24 cellular contexts compared by ENCODE assay signal in genomic region chr3:101870138-101870537, GRCh38.
"Had no signal": no experiment of that assay in that cellular context is flagged by ENCODE, and none has a peak within 500 bp of the region (broad histone marks: within the 10 kb centered on the region; RNA-seq: fewer than 3 reads in every experiment).

No MANE protein-coding gene starts in this region.

- H3K9me3 ChIP-seq: sigmoid colon, spleen, thoracic aorta had no signal

- H3K27ac Mint-ChIP-seq: activated CD4-positive, alpha-beta T cell treated with anti-CD3 and anti-CD28 coated beads, Interleukin-2, amount 10 ng/mL, durations not matched to agents 7 days and 5 days; activated CD8-positive, alpha-beta T cell treated with anti-CD3 and anti-CD28 coated beads, Interleukin-2, amount 10 ng/mL, durations not matched to agents 7 days and 5 days; activated naive CD4-positive, alpha-beta T cell treated with anti-CD3 and anti-CD28 coated beads, Interleukin-2, amount 50 U/mL, for 24 hours; brain; effector memory CD8-positive, alpha-beta T cell; naive thymus-derived CD8-positive, alpha-beta T cell; neural progenitor cell; progenitor cell of endocrine pancreas; type B pancreatic cell had no signal

- H3K36me3 ChIP-seq: neural progenitor cell, sigmoid colon, spleen, thoracic aorta, WERI-Rb-1 had no signal

- H2AFZ ChIP-seq: neural progenitor cell had no signal

- H3K27me3 Mint-ChIP-seq: activated CD4-positive, alpha-beta T cell treated with anti-CD3 and anti-CD28 coated beads, Interleukin-2, amount 10 ng/mL, durations not matched to agents 7 days and 5 days; activated naive CD4-positive, alpha-beta T cell treated with anti-CD3 and anti-CD28 coated beads, Interleukin-2, amount 50 U/mL, for 24 hours; effector memory CD8-positive, alpha-beta T cell; naive thymus-derived CD8-positive, alpha-beta T cell; progenitor cell of endocrine pancreas; type B pancreatic cell had no signal

- H3K27me3 ChIP-seq: neural progenitor cell, sigmoid colon, spleen had no signal

- DNase-seq: activated CD4-positive, alpha-beta T cell treated with anti-CD3 and anti-CD28 coated beads, Interleukin-2, amount 10 ng/mL, durations not matched to agents 7 days and 5 days; activated CD4-positive, CD25-positive, alpha-beta regulatory T cell treated with anti-CD3 and anti-CD28 coated beads, Interleukin-2, amount 50 U/mL, for 72 hours; activated CD8-positive, alpha-beta T cell treated with anti-CD3 and anti-CD28 coated beads, Interleukin-2, amount 10 ng/mL, durations not matched to agents 7 days and 5 days; activated gamma-delta T cell treated with Interleukin-2 at 50 U/mL for 16 hours; activated T-cell treated with anti-CD3 and anti-CD28 coated beads, Interleukin-2, amount 50 U/mL, for 1 hour; aorta; dermis blood vessel endothelial cell; effector memory CD8-positive, alpha-beta T cell; kidney; naive thymus-derived CD8-positive, alpha-beta T cell; retina; sigmoid colon; spleen; stimulated activated CD4-positive, alpha-beta T cell treated with anti-CD3 and anti-CD28 coated beads, Interleukin-4, amount 100 ng/mL, for 1 hour; stimulated activated naive CD4-positive, alpha-beta T cell; WERI-Rb-1 had no signal

- H3K4me2 ChIP-seq: neural progenitor cell had no signal

- FAIRE-seq: kidney had no signal

- H3K36me3 Mint-ChIP-seq: activated naive CD4-positive, alpha-beta T cell treated with anti-CD3 and anti-CD28 coated beads, Interleukin-2, amount 50 U/mL, for 24 hours; brain; naive thymus-derived CD8-positive, alpha-beta T cell; neural progenitor cell; type B pancreatic cell had no signal

- ATAC-seq: activated CD8-positive, alpha-beta T cell treated with anti-CD3 and anti-CD28 coated beads, Interleukin-2, amount 10 ng/mL, durations not matched to agents 7 days and 5 days; effector memory CD8-positive, alpha-beta T cell; left lobe of liver; naive thymus-derived CD8-positive, alpha-beta T cell had no signal

- H3K27ac ChIP-seq: neural progenitor cell, sigmoid colon, spleen, thoracic aorta, WERI-Rb-1 had no signal

- H3K9me3 Mint-ChIP-seq: activated naive CD4-positive, alpha-beta T cell treated with anti-CD3 and anti-CD28 coated beads, Interleukin-2, amount 50 U/mL, for 24 hours; brain; effector memory CD8-positive, alpha-beta T cell had no signal

- H3K4me1 ChIP-seq: sigmoid colon had no signal

- H3K4me3 ChIP-seq: lung, neural progenitor cell, sigmoid colon, spleen, thoracic aorta had no signal

- H3K4me3 Mint-ChIP-seq: activated CD4-positive, alpha-beta T cell treated with anti-CD3 and anti-CD28 coated beads, Interleukin-2, amount 10 ng/mL, durations not matched to agents 7 days and 5 days; activated CD8-positive, alpha-beta T cell treated with anti-CD3 and anti-CD28 coated beads, Interleukin-2, amount 10 ng/mL, durations not matched to agents 7 days and 5 days; activated naive CD4-positive, alpha-beta T cell treated with anti-CD3 and anti-CD28 coated beads, Interleukin-2, amount 50 U/mL, for 24 hours; brain; effector memory CD8-positive, alpha-beta T cell; naive thymus-derived CD8-positive, alpha-beta T cell; neural progenitor cell; type B pancreatic cell had no signal

- H3K4me1 Mint-ChIP-seq: activated CD4-positive, alpha-beta T cell treated with anti-CD3 and anti-CD28 coated beads, Interleukin-2, amount 10 ng/mL, durations not matched to agents 7 days and 5 days; brain had no signal

- H3K9ac ChIP-seq: neural progenitor cell had no signal
